Comparison of ENCODE assay signal across 8 cellular contexts in the genomic region with DNA sequence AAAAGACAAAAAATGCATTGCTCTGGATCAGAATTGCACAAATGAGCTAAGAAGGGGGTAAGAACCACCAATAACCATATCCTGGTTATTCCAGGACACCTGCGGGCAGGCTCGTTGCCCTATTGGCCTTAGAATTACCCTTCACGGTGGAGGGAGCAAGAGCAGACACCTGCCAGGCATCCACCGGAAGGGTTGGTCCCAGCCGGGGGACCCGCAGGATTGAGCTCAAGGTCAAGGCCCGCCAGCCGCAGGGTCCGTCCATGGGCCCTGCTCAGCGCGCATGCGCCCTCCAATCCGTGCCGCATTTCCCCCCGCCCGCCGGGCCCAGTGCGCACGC.
DNase-seq lines count a peak whose midpoint lies in the region; ATAC-seq, FAIRE-seq and TF ChIP-seq lines count a peak whose summit lies in the region.

No MANE protein-coding gene starts in this region.

- H4K20me1 ChIP-seq in Loucy (ENCODE audit: insufficient read depth, low read length, poor library complexity, severe bottlenecking): peaks cover 38% of the 10 kb centered on the region

- H3K9ac ChIP-seq in Loucy (ENCODE audit: low read depth, low read length, poor library complexity, severe bottlenecking) (peak overlapping the region; percentile 98), duodenal mucosa (ENCODE audit: low read depth in 1 of 2, low read length in 2 of 2) (peak overlapping the region; percentile 65 to 88)

- peak overlapping the region; percentile 87 for H3K4me2 ChIP-seq in Loucy (ENCODE audit: low read depth, low read length, poor library complexity, severe bottlenecking)

- H3K27me3 ChIP-seq in Loucy (ENCODE audit: insufficient read depth, low read length, poor library complexity, severe bottlenecking) (no peaks in the 10 kb centered on the region), duodenal mucosa (ENCODE audit: control insufficient read depth in 1 of 2, insufficient read depth in 2 of 2, low read length in 2 of 2) (no peaks in the 10 kb centered on the region), muscle layer of duodenum (ENCODE audit: low read depth, low read length) (no peaks in the 10 kb centered on the region)

- DNase-seq in RCC 7860 (ENCODE audit: low spot score) (no peak), urothelium cell line (ENCODE audit: low spot score) (no peak), NCI-H510A (lab: John Stamatoyannopoulos, UW) (no peak)

- FAIRE-seq in RCC 7860 (lab: Jason Lieb, UNC) (no peak), urothelium cell line (lab: Jason Lieb, UNC) (no peak)

- ATAC-seq in GM18861 (IDR thresholded peaks at IDR 0.05; ENCODE audit: unreplicated experiment) (peak; percentile 30), HG02973 (IDR thresholded peaks at IDR 0.05; ENCODE audit: unreplicated experiment) (no peak)

- peaks cover 77% of the 10 kb centered on the region for H3K79me2 ChIP-seq in Loucy (ENCODE audit: insufficient read depth, low read length)

- peak overlapping the region; percentile 99 for H3K27ac ChIP-seq in duodenal mucosa (ENCODE audit: low read depth, low read length)
- H3K27ac ChIP-seq in muscle layer of duodenum (ENCODE audit: low read length): peak overlapping the region; percentile 85

- no peaks in the 10 kb centered on the region for H3K9me2 ChIP-seq in Loucy (replicated peaks; ENCODE audit: low read depth, low read length)

- TF ChIP-seq CTCF in Loucy (conservative IDR thresholded peaks at IDR 0.05; ENCODE audit: low read length): no peak

- no peaks in the 10 kb centered on the region for H3K9me3 ChIP-seq in Loucy (ENCODE audit: insufficient read depth, low read depth, low read length)
- H3K9me3 ChIP-seq in duodenal mucosa (ENCODE audit: control insufficient read depth in 1 of 2, low read length in 2 of 2): no peaks in the 10 kb centered on the region
- H3K9me3 ChIP-seq in muscle layer of duodenum (ENCODE audit: control insufficient read depth in 1 of 2, low read length in 2 of 2): no peaks in the 10 kb centered on the region

- H3K4me1 ChIP-seq in Loucy (ENCODE audit: insufficient read depth, low read length, poor library complexity, severe bottlenecking) (peaks cover 3% of the 10 kb centered on the region), duodenal mucosa (ENCODE audit: control insufficient read depth in 1 of 2, insufficient read depth in 2 of 2, low read length in 2 of 2) (peaks cover 11 to 41% of the 10 kb centered on the region in 2 donors), muscle layer of duodenum (ENCODE audit: control insufficient read depth in 1 of 2, insufficient read depth in 2 of 2, low read length in 2 of 2) (peaks cover 3 to 48% of the 10 kb centered on the region in 2 donors)

- H3F3A ChIP-seq in Loucy (ENCODE audit: low read depth): no peaks in the 10 kb centered on the region

- H3K36me3 ChIP-seq in Loucy (ENCODE audit: insufficient read depth, low read length): peaks cover 35% of the 10 kb centered on the region; the same call in 1 of the 2 replicates
- peaks cover 34 to 44% of the 10 kb centered on the region in 2 donors for H3K36me3 ChIP-seq in duodenal mucosa (ENCODE audit: control insufficient read depth in 1 of 2, insufficient read depth in 2 of 2, low read length in 2 of 2)
- peaks cover 26 to 47% of the 10 kb centered on the region in 2 donors for H3K36me3 ChIP-seq in muscle layer of duodenum (ENCODE audit: control insufficient read depth in 1 of 2, insufficient read depth in 2 of 2, low read length in 2 of 2)

- H2AFZ ChIP-seq in Loucy (ENCODE audit: low read length): no peak overlapping the region

- H3K4me3 ChIP-seq in Loucy (ENCODE audit: low read length, poor library complexity, severe bottlenecking) (peak overlapping the region; percentile 93), duodenal mucosa (ENCODE audit: low read depth in 1 of 2, low read length in 2 of 2) (peak overlapping the region; percentile 79 to 98), muscle layer of duodenum (ENCODE audit: low read depth in 1 of 2, low read length in 2 of 2) (peak overlapping the region; percentile 100)
